In the genomic region with DNA sequence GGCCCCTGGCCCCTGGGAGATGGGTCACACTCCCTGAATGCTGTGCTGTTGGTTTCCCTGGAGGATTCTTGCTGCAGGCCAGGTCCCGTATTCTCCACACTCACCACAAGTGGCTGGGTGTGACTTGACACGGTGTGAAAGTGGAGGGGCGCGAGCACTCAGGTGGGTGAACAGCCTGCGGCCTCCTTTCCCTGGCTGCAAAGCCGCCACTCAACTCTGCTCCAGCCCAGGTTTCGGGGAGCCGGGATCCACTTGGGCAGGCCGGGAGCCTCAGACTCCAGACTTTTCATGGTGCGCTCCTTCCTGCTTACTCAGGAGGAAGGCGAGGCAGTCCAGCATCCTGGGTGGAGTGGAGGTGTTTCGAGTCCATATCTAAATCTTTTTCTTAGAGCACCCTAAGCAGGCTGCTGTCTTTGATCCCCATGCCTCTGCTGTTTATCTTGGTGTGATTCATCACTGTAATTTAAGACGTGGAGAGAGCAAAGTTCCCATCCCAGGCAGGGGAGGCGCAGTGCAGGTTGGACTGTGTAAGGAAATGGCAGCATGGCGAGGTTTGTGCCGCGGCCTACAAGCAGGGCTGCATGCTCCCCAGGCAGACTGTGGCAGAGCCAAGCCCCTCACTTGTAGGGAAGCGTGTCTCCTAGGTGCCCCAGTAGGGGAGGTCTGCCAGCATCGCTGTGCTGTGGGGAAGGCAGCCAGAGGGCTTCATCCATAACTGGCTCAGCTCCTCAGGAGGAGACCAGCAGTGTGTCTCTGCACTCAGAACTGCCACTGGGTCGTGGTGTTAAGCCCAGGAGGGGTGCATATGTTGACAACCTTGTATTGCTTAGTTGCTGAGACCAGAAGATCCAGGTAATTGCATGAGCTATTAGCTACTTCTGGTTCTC, we compare ENCODE assay signal across 1 cellular context.
TF ChIP-seq lines count a peak whose summit lies in the region.

No MANE protein-coding gene starts in this region.

TF ChIP-seq in HCT116, 20 proteins besides CTCF, POLR2A, EP300 and RAD21 (continued from another document):
- TF ChIP-seq CBX3 (IDR thresholded peaks at IDR 0.05; ENCODE audit: low read depth) (peak; percentile 68; the same call in 1 of the 2 replicates), SP1 (IDR thresholded peaks at IDR 0.05; ENCODE audit: low read depth) (peak; percentile 85), POLR2AphosphoS5 (IDR thresholded peaks at IDR 0.05; ENCODE audit: low read depth, low read length) (peak; percentile 48)
- TF ChIP-seq, protein P1, sequence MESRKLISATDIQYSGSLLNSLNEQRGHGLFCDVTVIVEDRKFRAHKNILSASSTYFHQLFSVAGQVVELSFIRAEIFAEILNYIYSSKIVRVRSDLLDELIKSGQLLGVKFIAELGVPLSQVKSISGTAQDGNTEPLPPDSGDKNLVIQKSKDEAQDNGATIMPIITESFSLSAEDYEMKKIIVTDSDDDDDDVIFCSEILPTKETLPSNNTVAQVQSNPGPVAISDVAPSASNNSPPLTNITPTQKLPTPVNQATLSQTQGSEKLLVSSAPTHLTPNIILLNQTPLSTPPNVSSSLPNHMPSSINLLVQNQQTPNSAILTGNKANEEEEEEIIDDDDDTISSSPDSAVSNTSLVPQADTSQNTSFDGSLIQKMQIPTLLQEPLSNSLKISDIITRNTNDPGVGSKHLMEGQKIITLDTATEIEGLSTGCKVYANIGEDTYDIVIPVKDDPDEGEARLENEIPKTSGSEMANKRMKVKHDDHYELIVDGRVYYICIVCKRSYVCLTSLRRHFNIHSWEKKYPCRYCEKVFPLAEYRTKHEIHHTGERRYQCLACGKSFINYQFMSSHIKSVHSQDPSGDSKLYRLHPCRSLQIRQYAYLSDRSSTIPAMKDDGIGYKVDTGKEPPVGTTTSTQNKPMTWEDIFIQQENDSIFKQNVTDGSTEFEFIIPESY (IDR thresholded peaks at IDR 0.05; ENCODE audit: extremely low read depth, insufficient replicate concordance, low read length): no peak
- TF ChIP-seq, protein P2, sequence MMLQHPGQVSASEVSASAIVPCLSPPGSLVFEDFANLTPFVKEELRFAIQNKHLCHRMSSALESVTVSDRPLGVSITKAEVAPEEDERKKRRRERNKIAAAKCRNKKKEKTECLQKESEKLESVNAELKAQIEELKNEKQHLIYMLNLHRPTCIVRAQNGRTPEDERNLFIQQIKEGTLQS (IDR thresholded peaks at IDR 0.05): no peak
